In genomic region chr9:73114958-73115357, GRCh38 we compare ENCODE assay signal across 9 cellular contexts.
"Had no signal": no experiment of that assay in that cellular context is flagged by ENCODE, and none has a peak within 500 bp of the region (broad histone marks: within the 10 kb centered on the region; RNA-seq: fewer than 3 reads in every experiment).

No MANE protein-coding gene starts in this region.

- H3K9me3 Mint-ChIP-seq: activated B cell treated with CpG ODN at 0.5 μM for 24 hours; activated naive CD4-positive, alpha-beta T cell treated with anti-CD3 and anti-CD28 coated beads, Interleukin-2, amount 50 U/mL, for 24 hours had no signal

- H3K4me3 Mint-ChIP-seq: activated B cell treated with CpG ODN at 0.5 μM for 24 hours had no signal

- H3K9me3 ChIP-seq: neutrophil had no signal

- DNase-seq: activated B cell treated with CpG ODN at 0.5 μM for 24 hours; activated CD4-positive, alpha-beta T cell treated with anti-CD3 and anti-CD28 coated beads, Interleukin-2, amount 50 U/mL, for 1 hour; activated effector memory CD4-positive, alpha-beta T cell treated with Interleukin-2 at 50 U/mL for 16 hours; activated T-cell treated with anti-CD3 and anti-CD28 coated beads, Interleukin-2, amount 50 U/mL, for 1 hour; amygdala; kidney; small intestine had no signal

- H3K4me1 Mint-ChIP-seq: activated B cell treated with CpG ODN at 0.5 μM for 24 hours had no signal

- H3K27ac Mint-ChIP-seq: activated B cell treated with CpG ODN at 0.5 μM for 24 hours had no signal

- H3K27me3 ChIP-seq: neutrophil had no signal

- H3K36me3 Mint-ChIP-seq: activated naive CD4-positive, alpha-beta T cell treated with anti-CD3 and anti-CD28 coated beads, Interleukin-2, amount 50 U/mL, for 24 hours had no signal

- H3K27ac ChIP-seq: neutrophil had no signal

- H3K36me3 ChIP-seq: neutrophil had no signal

- H3K27me3 Mint-ChIP-seq: activated B cell treated with CpG ODN at 0.5 μM for 24 hours; activated naive CD4-positive, alpha-beta T cell treated with anti-CD3 and anti-CD28 coated beads, Interleukin-2, amount 50 U/mL, for 24 hours had no signal
